ENCODE assay signal across 8 cellular contexts in the genomic region with DNA sequence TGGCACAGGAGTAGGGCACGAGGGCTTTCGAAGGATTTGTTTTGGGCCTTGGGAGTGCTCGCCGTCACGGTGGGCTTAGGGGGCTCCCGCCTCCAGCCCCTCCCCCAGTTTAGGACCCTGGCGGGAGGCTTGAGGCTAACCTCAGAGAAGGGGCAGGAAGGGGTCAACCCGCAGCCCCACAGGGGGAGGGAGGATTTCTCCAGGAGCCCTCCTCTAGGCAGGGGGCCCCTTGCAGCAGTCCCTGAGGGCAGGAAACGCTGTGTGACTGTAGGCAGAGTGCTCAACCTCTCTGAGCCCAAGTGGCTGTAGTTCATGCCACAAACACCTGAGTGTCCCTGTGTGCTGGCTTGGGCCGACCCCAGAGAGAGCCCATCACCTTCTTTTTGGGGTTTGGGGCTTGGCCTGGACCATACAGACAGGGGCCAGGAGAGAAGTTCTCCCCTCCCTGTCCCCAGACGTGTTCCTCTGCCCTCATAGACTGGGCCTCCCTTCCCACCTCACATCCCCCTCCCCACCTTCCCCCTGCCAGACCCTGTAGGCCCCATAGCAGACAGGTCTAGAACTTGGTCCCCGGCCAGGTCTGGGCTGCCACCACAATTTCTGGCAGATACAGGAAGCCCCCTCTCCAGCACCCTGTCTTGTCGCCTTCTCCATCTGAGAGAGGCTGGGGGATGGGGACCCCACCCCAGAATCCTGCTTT. TPM values are rescaled to one million over a fixed set of nuclear protein-coding genes. Genes with fewer than 3 reads are reported as not detected.
A peak's percentile ranks its signal among the peaks of the same experiment; 100 is the strongest.
DNase-seq lines count a peak whose midpoint lies in the region; ATAC-seq, FAIRE-seq and TF ChIP-seq lines count a peak whose summit lies in the region.

No MANE protein-coding gene starts in this region.

- WGBS in endodermal cell (ENCODE audit: insufficient coverage in 1 of 2, insufficient read length in 1 of 2), 2 experiments, result 26 to 48% methylated on average over 8 to 13 of the region's 13 CpGs
- WGBS in sigmoid colon, 2 donors, result 41 to 70% methylated on average over 13 of the region's 13 CpGs

- H3K27ac Mint-ChIP-seq in endodermal cell, result no peak overlapping the region

- H3K27me3 ChIP-seq in Peyer's patch (no peaks in the 10 kb centered on the region), endodermal cell (ENCODE audit: control insufficient read depth, insufficient read depth, low read length, poor library complexity, severe bottlenecking) (no peaks in the 10 kb centered on the region), sigmoid colon (peaks cover 0 to 27% (median 0%) of the 10 kb centered on the region in 3 donors)

- peak overlapping the region; percentile 45 for H3K4me3 Mint-ChIP-seq in endodermal cell

- no peak for ATAC-seq in HG03457 (IDR thresholded peaks at IDR 0.05; ENCODE audit: unreplicated experiment)

- H3K4me1 ChIP-seq in Peyer's patch (peaks cover 0 to 48% (median 31%) of the 10 kb centered on the region in 4 donors), endodermal cell (ENCODE audit: control insufficient read depth, insufficient read depth, low read length) (peaks cover 7% of the 10 kb centered on the region), sigmoid colon (peaks cover 4 to 65% (median 54%) of the 10 kb centered on the region in 4 donors)

- peak overlapping the region; percentile 69 for H3K9ac ChIP-seq in endodermal cell (ENCODE audit: extremely low read depth, low read length, poor library complexity, severe bottlenecking)

- peaks cover 4% of the 10 kb centered on the region for H3K27me3 Mint-ChIP-seq in endodermal cell (ENCODE audit: insufficient read depth)

- no peaks in the 10 kb centered on the region for H3K36me3 Mint-ChIP-seq in endodermal cell (ENCODE audit: low read depth)

- intact Hi-C loops in sigmoid colon (cut with DNase I), result no loop called here

- FAIRE-seq in GM12891 (lab: Jason Lieb, UNC), result peak; percentile 76

- DNase-seq in GM12891 (ENCODE audit: insufficient read length, low spot score), result no peak
- DNase-seq in Peyer's patch, result peak in 1 of 3 donors; percentile 47
- DNase-seq in endodermal cell, result peak; percentile 70
- peak; percentile 70 for DNase-seq in sigmoid colon
- DNase-seq in NCI-H2227 treated with DMSO at 0.1 percent for 48 hours (lab: John Stamatoyannopoulos, UW), result no peak
- no peak for DNase-seq in SK-N-DZ (ENCODE audit: low spot score)
- no peak for DNase-seq in SIG-M5 (lab: John Stamatoyannopoulos, UW)

- peak overlapping the region; percentile 63 to 86 (median 77) for H3K27ac ChIP-seq in Peyer's patch
- peak overlapping the region; percentile 94 for H3K27ac ChIP-seq in endodermal cell (ENCODE audit: low read depth, low read length)
- peak overlapping the region; percentile 66 to 84 (median 76) for H3K27ac ChIP-seq in sigmoid colon

- H3K4me3 ChIP-seq in Peyer's patch (peak overlapping the region in 3 of 4 donors; percentile 33 to 69 (median 56)), endodermal cell (ENCODE audit: low read length) (peak overlapping the region; percentile 58), sigmoid colon (peak overlapping the region in 3 of 4 donors; percentile 47 to 56 (median 51))

- H3K36me3 ChIP-seq in Peyer's patch (no peaks in the 10 kb centered on the region), endodermal cell (ENCODE audit: control insufficient read depth, insufficient read depth, low read length) (no peaks in the 10 kb centered on the region), sigmoid colon (no peaks in the 10 kb centered on the region)

- no peak for TF ChIP-seq EP300 in sigmoid colon (IDR thresholded peaks at IDR 0.05)

- H3K9me3 ChIP-seq in Peyer's patch (no peaks in the 10 kb centered on the region), endodermal cell (ENCODE audit: control insufficient read depth, low read length) (no peaks in the 10 kb centered on the region), sigmoid colon (no peaks in the 10 kb centered on the region)

- peaks cover 5% of the 10 kb centered on the region for H3K4me1 Mint-ChIP-seq in endodermal cell

- TF ChIP-seq CTCF in Peyer's patch (IDR thresholded peaks at IDR 0.05), result no peak
- TF ChIP-seq CTCF in endodermal cell (conservative IDR thresholded peaks at IDR 0.05), result no peak
- TF ChIP-seq CTCF in sigmoid colon (IDR thresholded peaks at IDR 0.05), result no peak

- TF ChIP-seq POLR2A in GM12891 (IDR thresholded peaks at IDR 0.05; ENCODE audit: low read depth, low read length), result no peak
- no peak for TF ChIP-seq POLR2A in Peyer's patch (IDR thresholded peaks at IDR 0.05)
- no peak for TF ChIP-seq POLR2A in sigmoid colon (IDR thresholded peaks at IDR 0.05)

- H3K9me3 Mint-ChIP-seq in endodermal cell, result no peaks in the 10 kb centered on the region

TF ChIP-seq in GM12891, 5 proteins besides CTCF, POLR2A, EP300 and RAD21:
- no peak for TF ChIP-seq POLR2AphosphoS5 (IDR thresholded peaks at IDR 0.05; ENCODE audit: low read depth, low read length)
- no peak for TF ChIP-seq TAF1 (IDR thresholded peaks at IDR 0.05; ENCODE audit: low read depth, low read length)
- no peak for TF ChIP-seq SPI1 (IDR thresholded peaks at IDR 0.05; ENCODE audit: low read depth, low read length)
- TF ChIP-seq POU2F2 (IDR thresholded peaks at IDR 0.05; ENCODE audit: low read depth, low read length), result no peak
- TF ChIP-seq PAX5 (IDR thresholded peaks at IDR 0.05; ENCODE audit: insufficient read depth, low read length, severe bottlenecking), result no peak
TF ChIP-seq in GM12891: peak in this region for 0.

RNA-seq across cellular contexts. Expression of gene ISYNA1, which starts 8.1 kb away (rescaled TPM):
- 14.3 TPM for polyA plus RNA-seq in GM12891 (2012; ENCODE audit: low read depth, missing spikeins)
- total RNA-seq in Peyer's patch, result 10 to 100 TPM in 3 of 4 donors, 1 to 10 TPM in 1; 5.3 to 26.4 (median 14.0) TPM
- 100 to 1,000 TPM; 156 to 212 TPM for total RNA-seq in endodermal cell
- 502 TPM for polyA plus RNA-seq in endodermal cell (2013, experiment 1 of 2)
- 458 TPM for polyA plus RNA-seq in endodermal cell (2013, experiment 2 of 2)
- total RNA-seq in sigmoid colon, result 10 to 100 TPM in 3 of 4 donors, 1 to 10 TPM in 1; 9.1 to 12.8 (median 11.5) TPM
- polyA plus RNA-seq in sigmoid colon, result 10 to 100 TPM in 1 of 3 donors, 1 to 10 TPM in 2; 3.7 to 18.7 (median 4.2) TPM
- polyA plus RNA-seq in SK-N-DZ (2014; cell fraction: cytosol; rRNA removed), result 121 and 123 TPM in 2 replicates
- polyA plus RNA-seq in SK-N-DZ (2014; cell fraction: nucleus; rRNA removed), result 702 and 880 TPM in 2 replicates

RNA-seq across cellular contexts. Expression of gene SSBP4, which starts 10.7 kb away (rescaled TPM):
- 60.3 TPM for polyA plus RNA-seq in GM12891 (2012; ENCODE audit: low read depth, missing spikeins)
- 10 to 100 TPM; 34.0 to 85.8 (median 39.9) TPM for total RNA-seq in Peyer's patch
- 10 to 100 TPM; 35.9 to 43.5 TPM for total RNA-seq in endodermal cell
- 154 TPM for polyA plus RNA-seq in endodermal cell (2013, experiment 1 of 2)
- polyA plus RNA-seq in endodermal cell (2013, experiment 2 of 2), result 157 TPM
- 10 to 100 TPM; 52.4 to 71.4 (median 58.0) TPM for total RNA-seq in sigmoid colon
- polyA plus RNA-seq in sigmoid colon, result 10 to 100 TPM; 13.9 to 51.4 (median 32.4) TPM
- polyA plus RNA-seq in SK-N-DZ (2014; cell fraction: cytosol; rRNA removed), result 123 and 163 TPM in 2 replicates
- polyA plus RNA-seq in SK-N-DZ (2014; cell fraction: nucleus; rRNA removed), result 351 and 529 TPM in 2 replicates

RNA-seq across cellular contexts. Expression of gene LRRC25, which starts 32.4 kb away (rescaled TPM):
- 2.0 TPM for polyA plus RNA-seq in GM12891 (2012; ENCODE audit: low read depth, missing spikeins)
- total RNA-seq in Peyer's patch (1 to 10 TPM; 2.5 to 4.2 (median 3.6) TPM), endodermal cell (not detected), sigmoid colon (10 to 100 TPM in 1 of 4 donors, 1 to 10 TPM in 3; 2.2 to 13.3 (median 9.0) TPM)
- polyA plus RNA-seq in endodermal cell (2013, experiment 1 of 2), result 0.21 TPM
- polyA plus RNA-seq in endodermal cell (2013, experiment 2 of 2), result 0.21 TPM
- 10 to 100 TPM in 1 of 3 donors, 1 to 10 TPM in 2; 4.2 to 10.9 (median 6.0) TPM for polyA plus RNA-seq in sigmoid colon
- 0.10 TPM in 1 of 2 replicates, not detected in the other for polyA plus RNA-seq in SK-N-DZ (2014; cell fraction: cytosol; rRNA removed)
- not detected in 2 replicates for polyA plus RNA-seq in SK-N-DZ (2014; cell fraction: nucleus; rRNA removed)

RNA-seq across cellular contexts. Expression of gene GDF15, which starts 43.9 kb away (rescaled TPM):
- 4.9 TPM for polyA plus RNA-seq in GM12891 (2012; ENCODE audit: low read depth, missing spikeins)
- total RNA-seq in Peyer's patch (10 to 100 TPM in 1 of 4 donors, 1 to 10 TPM in 3; 6.8 to 11.6 (median 9.0) TPM), endodermal cell (1 to 10 TPM in 1 of 2 donors, under 1 TPM in 1; 0.90 to 2.2 TPM), sigmoid colon (1 to 10 TPM; 1.1 to 7.9 (median 3.9) TPM)
- polyA plus RNA-seq in endodermal cell (2013, experiment 1 of 2), result 15.5 TPM
- 18.2 TPM for polyA plus RNA-seq in endodermal cell (2013, experiment 2 of 2)
- polyA plus RNA-seq in sigmoid colon, result 10 to 100 TPM in 2 of 3 donors, 1 to 10 TPM in 1; 7.2 to 79.7 (median 24.5) TPM
- 0.28 TPM in 1 of 2 replicates, not detected in the other for polyA plus RNA-seq in SK-N-DZ (2014; cell fraction: cytosol; rRNA removed)
- polyA plus RNA-seq in SK-N-DZ (2014; cell fraction: nucleus; rRNA removed), result not detected in 2 replicates

Comparison
In these comparisons a context has a peak if more than half of its experiments do, and no peak if none do; other contexts are left out.
1. DNase-seq: peak in endodermal cell (single experiment) and sigmoid colon (single experiment); none in GM12891 (single experiment), NCI-H2227 treated with DMSO at 0.1 percent for 48 hours (single experiment), SK-N-DZ (single experiment) and SIG-M5 (single experiment).
2. RNA of gene ISYNA1, which starts 8.1 kb away (total RNA-seq): 156 to 212 TPM in endodermal cell; 5.3 to 26.4 TPM in Peyer's patch and 9.1 to 12.8 TPM in sigmoid colon; every median in the first group is over 4 times any median in the second.
3. Peak in every context shown above with its lines, with median percentiles within 50 percentile points of each other: H3K27ac ChIP-seq and H3K4me3 ChIP-seq.